ENCODE assay signal across 8 cellular contexts in the genomic region with DNA sequence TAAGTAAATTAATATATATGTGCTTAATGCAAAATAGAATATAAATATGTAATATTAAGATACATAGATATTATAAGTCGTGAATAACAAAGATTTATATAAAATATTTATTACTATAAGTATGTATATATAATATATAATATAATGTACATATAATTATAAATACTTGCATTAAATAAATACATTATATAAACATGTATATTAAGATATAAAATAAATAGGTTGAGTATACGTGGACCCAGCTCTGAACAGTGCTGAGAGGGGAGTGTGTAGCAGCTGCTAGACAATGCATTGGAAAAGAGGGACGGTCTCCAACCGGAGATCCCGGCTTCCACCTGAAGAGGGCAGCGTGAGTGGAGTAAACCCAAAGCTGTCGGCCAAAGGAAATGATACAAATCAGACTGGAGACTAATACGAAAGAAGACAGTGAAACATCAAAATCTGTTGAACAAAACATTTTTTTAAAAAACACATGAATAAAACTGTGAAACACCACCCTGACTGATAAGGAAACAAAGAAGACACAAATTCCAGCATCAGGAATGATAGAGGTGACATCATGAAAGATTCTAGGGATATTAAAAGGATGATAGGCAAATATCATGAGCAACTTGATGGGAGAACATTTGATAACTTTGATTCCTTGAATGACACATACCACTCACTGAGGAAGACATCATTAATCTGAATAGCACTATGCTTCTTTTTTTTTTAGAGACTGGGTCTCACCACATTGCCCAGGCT.
DNase-seq lines count a peak whose midpoint lies in the region; TF ChIP-seq lines count a peak whose summit lies in the region.

No MANE protein-coding gene starts in this region.

- intact Hi-C loops in activated CD4-positive, alpha-beta T cell treated with anti-CD3 and anti-CD28 coated beads, Interleukin-2, amount 10 ng/mL, durations not matched to agents 24 days and 14 days (cut with micrococcal nuclease): loop anchor here (1.0 kb wide), 1 partner anchor 10 kb away; no protein-coding TSS in a partner anchor

- no peaks in the 10 kb centered on the region for H3K27me3 Mint-ChIP-seq in activated CD4-positive, alpha-beta T cell treated with anti-CD3 and anti-CD28 coated beads, Interleukin-2, amount 10 ng/mL, durations not matched to agents 24 days and 14 days

- DNase-seq in AG04449 (ENCODE audit: low read depth, low spot score): no peak
- peak; percentile 63 for DNase-seq in H4 (ENCODE audit: low spot score)
- peak; percentile 42 to 83 for DNase-seq in NCI-H526 (lab: John Stamatoyannopoulos, UW)
- DNase-seq in activated CD4-positive, alpha-beta T cell treated with anti-CD3 and anti-CD28 coated beads, Interleukin-2, amount 10 ng/mL, durations not matched to agents 24 days and 14 days: peak; percentile 93
- DNase-seq in dermis microvascular lymphatic vessel endothelial cell (ENCODE audit: low read depth in 2 of 2): peak; percentile 56 to 78
- DNase-seq in lung microvascular endothelial cell (ENCODE audit: low read depth in 2 of 2): peak; percentile 77 to 80
- DNase-seq in stimulated activated CD8-positive, alpha-beta memory T cell treated with anti-CD3 and anti-CD28 coated beads, Interleukin-4, amount 100 ng/mL, for 24 hours (ENCODE audit: low read depth): peak; percentile 50
- no peak for DNase-seq in GOT3 (lab: John Stamatoyannopoulos, UW)

- POLR2A ChIA-PET in AG04449 (lab: Yijun Ruan, JAX): no interaction called here

- peak; percentile 79 for TF ChIP-seq CTCF in AG04449 (IDR thresholded peaks at IDR 0.05; ENCODE audit: insufficient read depth, low read length, missing control alignments)

- peak overlapping the region; percentile 74 for H3K27ac Mint-ChIP-seq in activated CD4-positive, alpha-beta T cell treated with anti-CD3 and anti-CD28 coated beads, Interleukin-2, amount 10 ng/mL, durations not matched to agents 24 days and 14 days

- H3K4me1 Mint-ChIP-seq in activated CD4-positive, alpha-beta T cell treated with anti-CD3 and anti-CD28 coated beads, Interleukin-2, amount 10 ng/mL, durations not matched to agents 24 days and 14 days: peaks cover 74% of the 10 kb centered on the region

- peaks cover 8% of the 10 kb centered on the region for H3K9me3 Mint-ChIP-seq in activated CD4-positive, alpha-beta T cell treated with anti-CD3 and anti-CD28 coated beads, Interleukin-2, amount 10 ng/mL, durations not matched to agents 24 days and 14 days

- peak overlapping the region; percentile 16 for H3K4me3 Mint-ChIP-seq in activated CD4-positive, alpha-beta T cell treated with anti-CD3 and anti-CD28 coated beads, Interleukin-2, amount 10 ng/mL, durations not matched to agents 24 days and 14 days

- CTCF ChIA-PET in AG04449 (lab: Yijun Ruan, JAX): interaction anchor here (0.6 to 3.0 kb wide), 12 partner anchors 10 to 439 kb away, joined by 3 to 17 read pairs (median 6); no protein-coding TSS in a partner anchor

- peaks cover 69% of the 10 kb centered on the region for H3K36me3 Mint-ChIP-seq in activated CD4-positive, alpha-beta T cell treated with anti-CD3 and anti-CD28 coated beads, Interleukin-2, amount 10 ng/mL, durations not matched to agents 24 days and 14 days (ENCODE audit: low read depth)

- no peak overlapping the region for H3K4me3 ChIP-seq in AG04449 (ENCODE audit: low read depth, low read length)

Comparison
In these comparisons a context has a peak if more than half of its experiments do, and no peak if none do; other contexts are left out.
1. DNase-seq: peak in H4 (single experiment), NCI-H526 (2 of 2), activated CD4-positive, alpha-beta T cell treated with anti-CD3 and anti-CD28 coated beads, Interleukin-2, amount 10 ng/mL, durations not matched to agents 24 days and 14 days (single experiment), dermis microvascular lymphatic vessel endothelial cell (2 of 2), lung microvascular endothelial cell (2 of 2) and stimulated activated CD8-positive, alpha-beta memory T cell treated with anti-CD3 and anti-CD28 coated beads, Interleukin-4, amount 100 ng/mL, for 24 hours (single experiment); none in AG04449 (single experiment) and GOT3 (single experiment).